ENCODE assay signal across 8 cellular contexts in the genomic region with DNA sequence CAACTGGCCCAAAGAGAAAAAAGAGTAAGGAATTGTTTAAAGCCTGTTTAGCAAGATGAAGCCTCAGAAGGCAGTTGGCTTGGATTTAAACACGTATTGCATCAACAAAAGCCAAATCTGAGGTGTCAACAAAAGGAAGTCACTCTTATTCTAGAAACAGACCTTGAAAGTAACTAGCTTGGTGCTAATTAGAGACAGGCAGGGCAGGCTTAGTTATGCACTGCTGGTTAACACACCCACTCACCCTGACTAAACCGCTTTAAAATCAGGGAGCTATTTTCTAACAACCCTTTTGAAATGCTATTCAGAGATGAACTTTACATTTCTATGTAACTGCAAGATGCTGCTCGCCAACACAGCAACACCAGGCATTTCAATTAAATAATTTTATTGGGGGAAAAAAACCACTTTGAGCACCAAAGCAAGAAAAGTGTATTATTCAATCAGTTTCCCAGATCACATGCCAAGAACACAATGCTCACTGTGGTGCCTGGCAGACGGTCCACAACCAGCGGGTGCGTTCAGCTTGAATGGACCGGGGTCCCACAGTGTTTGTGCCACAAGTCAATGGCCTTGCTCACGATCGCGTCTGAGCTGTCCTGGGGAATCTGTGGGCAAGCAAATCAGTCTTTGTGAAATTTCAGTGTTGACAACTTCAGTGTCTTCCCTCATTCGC. TPM values are rescaled to one million over a fixed set of nuclear protein-coding genes. Genes with fewer than 3 reads are reported as not detected.
DNase-seq lines count a peak whose midpoint lies in the region; ATAC-seq and TF ChIP-seq lines count a peak whose summit lies in the region.

No MANE protein-coding gene starts in this region.

- H3K9me3 ChIP-seq in breast epithelium: no peaks in the 10 kb centered on the region
- H3K9me3 ChIP-seq in mammary epithelial cell (replicated peaks; ENCODE audit: insufficient read depth, low read length): no peaks in the 10 kb centered on the region
- H3K9me3 ChIP-seq in endodermal cell (ENCODE audit: control insufficient read depth, low read length): no peaks in the 10 kb centered on the region
- H3K9me3 ChIP-seq in aorta (ENCODE audit: control insufficient read depth, low read length): no peaks in the 10 kb centered on the region

- no peaks in the 10 kb centered on the region for H3K9me3 Mint-ChIP-seq in endodermal cell

- H4K20me1 ChIP-seq in mammary epithelial cell (ENCODE audit: insufficient read depth, low read length): no peaks in the 10 kb centered on the region

- peaks cover 69% of the 10 kb centered on the region for H3K36me3 Mint-ChIP-seq in endodermal cell (ENCODE audit: low read depth)

- H3K36me3 ChIP-seq in breast epithelium (no peaks in the 10 kb centered on the region), mammary epithelial cell (ENCODE audit: insufficient read depth, low read length) (peaks cover 3% of the 10 kb centered on the region), endodermal cell (ENCODE audit: control insufficient read depth, insufficient read depth, low read length) (peaks cover 93% of the 10 kb centered on the region), aorta (ENCODE audit: control insufficient read depth in 1 of 2, insufficient read depth in 2 of 2, low read length in 1 of 2) (no peaks in the 10 kb centered on the region)

- H3K79me2 ChIP-seq in mammary epithelial cell (ENCODE audit: insufficient read depth, low read length): no peaks in the 10 kb centered on the region

- no peaks in the 10 kb centered on the region for H3K4me1 Mint-ChIP-seq in endodermal cell

- TF ChIP-seq CTCF in breast epithelium (IDR thresholded peaks at IDR 0.05): no peak
- TF ChIP-seq CTCF in mammary epithelial cell (conservative IDR thresholded peaks at IDR 0.05 in 1 of 2, IDR thresholded peaks at IDR 0.05 in 1 of 2; ENCODE audit: extremely low read depth in 1 of 2, insufficient read depth in 1 of 2, low read depth in 1 of 2, low read length in 2 of 2): no peak
- TF ChIP-seq CTCF in endodermal cell (conservative IDR thresholded peaks at IDR 0.05): no peak

- no TSS peak for BruUV-seq in mammary epithelial cell (replicated peaks; lab: Mats Ljungman, UMichigan)

- H3K27me3 ChIP-seq in breast epithelium: no peaks in the 10 kb centered on the region
- no peaks in the 10 kb centered on the region for H3K27me3 ChIP-seq in mammary epithelial cell (ENCODE audit: insufficient read depth, low read length)
- no peaks in the 10 kb centered on the region for H3K27me3 ChIP-seq in endodermal cell (ENCODE audit: control insufficient read depth, insufficient read depth, low read length, poor library complexity, severe bottlenecking)
- H3K27me3 ChIP-seq in aorta (ENCODE audit: control insufficient read depth in 1 of 2, insufficient read depth in 2 of 2, low read length in 1 of 2): no peaks in the 10 kb centered on the region

- peak overlapping the region; percentile 65 to 85 for H3K27ac ChIP-seq in breast epithelium
- H3K27ac ChIP-seq in mammary epithelial cell (ENCODE audit: insufficient read depth, low read depth, low read length): no peak overlapping the region
- H3K27ac ChIP-seq in endodermal cell (ENCODE audit: low read depth, low read length): no peak overlapping the region
- H3K27ac ChIP-seq in aorta (ENCODE audit: low read depth in 1 of 2, low read length in 2 of 2): no peak overlapping the region

- H3K4me1 ChIP-seq in breast epithelium (no peaks in the 10 kb centered on the region), mammary epithelial cell (ENCODE audit: insufficient read depth, low read length) (peaks cover 11% of the 10 kb centered on the region), endodermal cell (ENCODE audit: control insufficient read depth, insufficient read depth, low read length) (no peaks in the 10 kb centered on the region), aorta (ENCODE audit: control insufficient read depth in 1 of 2, insufficient read depth in 2 of 2, low read length in 2 of 2) (no peaks in the 10 kb centered on the region)

- DNase-seq in breast epithelium (ENCODE audit: low spot score in 2 of 2) (no peak), mammary epithelial cell (no peak), endodermal cell (peak; percentile 40), superior temporal gyrus (ENCODE audit: extremely low spot score) (peak; percentile 79), aorta (no peak), NCI-H1105 treated with DMSO at 0.1 percent for 48 hours (lab: John Stamatoyannopoulos, UW) (no peak), NCI-H146 (lab: John Stamatoyannopoulos, UW) (no peak)

- ATAC-seq in HG03135 (IDR thresholded peaks at IDR 0.05; ENCODE audit: unreplicated experiment) (peak; percentile 39), aorta (ENCODE audit: low FRiP score) (no peak)

- H3K27me3 Mint-ChIP-seq in endodermal cell (ENCODE audit: insufficient read depth): no peaks in the 10 kb centered on the region

- no peak overlapping the region for H2AFZ ChIP-seq in mammary epithelial cell (ENCODE audit: low read depth, low read length)

- intact Hi-C loops in breast epithelium (cut with DNase I; ENCODE audit: low total_unique reads) (no loop called here), mammary epithelial cell (cut with micrococcal nuclease) (no loop called here), aorta (cut with DNase I) (loop anchor here in 1 of 2 donors (10.0 kb wide), 1 partner anchor 290 kb away; no protein-coding TSS in a partner anchor)

- 99% methylated on average over 11 of the region's 11 CpGs for WGBS in mammary epithelial cell (ENCODE audit: low coverage, missing lambda C conversion rate)
- WGBS in endodermal cell (ENCODE audit: insufficient coverage in 1 of 2, insufficient read length in 1 of 2), 2 experiments: 93 to 99% methylated on average over 7 to 11 of the region's 11 CpGs
- 86 to 87% methylated on average over 11 of the region's 11 CpGs for WGBS in aorta, 2 donors

- no peak for TF ChIP-seq POLR2A in breast epithelium (IDR thresholded peaks at IDR 0.05)

- CTCF ChIA-PET in mammary epithelial cell (lab: Charles Lee; ENCODE audit: low non-redundant PET): no interaction called here

- dilution Hi-C loops in mammary epithelial cell (cut with HindIII; ENCODE audit: low sequenced_read_pairs): no loop called here

- in situ Hi-C loops in mammary epithelial cell (cut with MboI; ENCODE audit: low sequenced_read_pairs in 2 of 2): loop anchor here (25.0 kb wide), 1 partner anchor 392 kb away; no protein-coding TSS in a partner anchor

- H3K27ac Mint-ChIP-seq in endodermal cell: no peak overlapping the region

- H3K4me3 Mint-ChIP-seq in endodermal cell: no peak overlapping the region

- no peak overlapping the region for H3K4me2 ChIP-seq in mammary epithelial cell (ENCODE audit: insufficient read depth, low read depth, low read length)

- H3K4me3 ChIP-seq in breast epithelium (no peak overlapping the region), mammary epithelial cell (replicated peaks in 1 of 3; ENCODE audit: insufficient read depth in 1 of 3, low read depth in 2 of 3, low read length in 3 of 3) (no peak overlapping the region), endodermal cell (ENCODE audit: low read length) (no peak overlapping the region), aorta (ENCODE audit: low read length in 2 of 2) (no peak overlapping the region)

- H3K9ac ChIP-seq in mammary epithelial cell (ENCODE audit: insufficient read depth, low read length) (no peak overlapping the region), endodermal cell (ENCODE audit: extremely low read depth, low read length, poor library complexity, severe bottlenecking) (no peak overlapping the region)

RNA-seq across cellular contexts. Expression of a gene that starts 23.6 kb away (rescaled TPM):
- total RNA-seq in breast epithelium (10 to 100 TPM in 1 of 3 donors, 1 to 10 TPM in 2; 8.6 to 10.6 (median 9.8) TPM), mammary epithelial cell (10 to 100 TPM; 21.0 to 22.1 TPM), endodermal cell (10 to 100 TPM; 37.7 to 59.0 TPM), aorta (10 to 100 TPM in 1 of 2 donors, 1 to 10 TPM in 1; 9.9 to 11.6 TPM)
- polyA plus RNA-seq in mammary epithelial cell (21.8 TPM), aorta (1 to 10 TPM; 6.0 to 8.8 TPM)
- polyA minus RNA-seq in mammary epithelial cell: 30.2 TPM
- polyA plus RNA-seq in endodermal cell (2013, experiment 1 of 2): 46.2 TPM
- polyA plus RNA-seq in endodermal cell (2013, experiment 2 of 2): 46.3 TPM

Comparison
In these comparisons a context has a peak if more than half of its experiments do, and no peak if none do; other contexts are left out.
1. H3K27ac ChIP-seq: peak in breast epithelium (2 of 2); none in mammary epithelial cell (single experiment), endodermal cell (single experiment) and aorta (0 of 2).
2. DNase-seq: peak in endodermal cell (single experiment) and superior temporal gyrus (single experiment); none in breast epithelium (0 of 2), mammary epithelial cell (single experiment), aorta (0 of 2), NCI-H1105 treated with DMSO at 0.1 percent for 48 hours (single experiment) and NCI-H146 (single experiment).